In the genomic region with DNA sequence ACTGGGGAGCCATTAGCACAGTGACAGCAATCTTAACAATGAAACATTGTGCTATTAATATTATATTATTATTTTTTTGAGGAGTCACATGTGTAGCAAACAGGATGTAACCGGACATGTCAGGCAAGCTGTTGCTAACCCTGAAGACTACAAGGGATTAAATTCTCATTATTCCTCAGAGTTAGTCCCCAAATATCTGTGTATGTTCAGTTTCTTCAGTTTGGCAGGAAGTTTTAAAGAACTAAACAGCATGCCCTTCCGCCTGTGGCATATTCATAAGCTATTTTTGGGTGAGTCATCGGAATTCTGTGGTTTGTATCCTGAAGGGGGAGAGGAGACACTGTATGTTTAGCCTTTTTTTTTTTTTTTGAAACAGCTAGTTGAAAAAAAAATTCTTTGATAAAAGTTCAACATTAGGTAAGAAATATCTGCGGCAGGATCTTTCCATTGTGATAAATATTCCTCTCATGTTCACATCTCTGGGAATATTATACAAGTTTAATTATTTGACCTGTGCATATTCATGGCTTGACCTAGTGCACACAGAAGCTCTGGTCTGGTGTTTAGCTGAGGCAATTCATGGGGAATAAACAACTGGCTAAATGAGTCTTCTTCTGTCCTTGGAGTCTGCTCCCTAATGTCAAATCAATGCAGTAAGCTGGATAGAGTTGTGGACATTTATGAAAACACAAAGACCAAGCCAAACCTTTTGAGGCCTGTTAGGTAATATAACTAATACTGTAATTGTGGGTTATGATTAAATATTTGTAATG, we compare ENCODE assay signal across 13 cellular contexts.
DNase-seq lines count a peak whose midpoint lies in the region; FAIRE-seq lines count a peak whose summit lies in the region.
"Had no signal": no experiment of that assay in that cellular context is flagged by ENCODE, and none has a peak within 500 bp of the region (broad histone marks: within the 10 kb centered on the region; RNA-seq: fewer than 3 reads in every experiment).

No MANE protein-coding gene starts in this region.

- no peak for FAIRE-seq in HTR-8/SVneo (lab: Jason Lieb, UNC)
- FAIRE-seq: GM12892, H1 had no signal

- DNase-seq in HTR-8/SVneo (ENCODE audit: insufficient read length, low spot score): peak; percentile 54
- DNase-seq in astrocyte of the hippocampus (ENCODE audit: low read depth, low spot score): peak; percentile 94
- peak; percentile 92 for DNase-seq in kidney tubule cell (ENCODE audit: low spot score)
- DNase-seq in germinal center (ENCODE audit: low spot score): no peak
- no peak for DNase-seq in ecto neural progenitor cell (ENCODE audit: low spot score)
- DNase-seq in hypothalamus (lab: John Stamatoyannopoulos, UW): no peak
- DNase-seq in C1 segment of cervical spinal cord (lab: John Stamatoyannopoulos, UW): no peak
- DNase-seq: activated CD4-positive, alpha-beta T cell treated with anti-CD3 and anti-CD28 coated beads for 36 hours; activated naive CD8-positive, alpha-beta T cell treated with anti-CD3 and anti-CD28 coated beads, Interleukin-2, amount 10 ng/mL, durations not matched to agents 7 days and 5 days; NK-92 treated with Interleukin-12 subunit alpha and Interleukin-12 subunit beta, amount 100 ng/mL, for 24 hours had no signal

- H3K27me3 ChIP-seq in ACC112 (ENCODE audit: insufficient read depth, low read length): no peaks in the 10 kb centered on the region

- H3K36me3 ChIP-seq in ACC112 (ENCODE audit: insufficient read depth, low read length): no peaks in the 10 kb centered on the region

- H3K79me2 ChIP-seq in ACC112 (ENCODE audit: control insufficient read depth, insufficient read depth, low read length, unreplicated experiment): no peaks in the 10 kb centered on the region

- no peak overlapping the region for H2AFZ ChIP-seq in ACC112 (ENCODE audit: low read length, unreplicated experiment)

- H3K27ac ChIP-seq in ACC112 (ENCODE audit: low read depth, low read length): peak overlapping the region; percentile 88

- H3K4me3 ChIP-seq in ACC112 (ENCODE audit: low read depth, low read length): peak overlapping the region; percentile 36; the same call in 1 of the 2 replicates

- H3K4me1 ChIP-seq in ACC112 (ENCODE audit: control insufficient read depth, insufficient read depth, low read length, unreplicated experiment): peaks cover 68% of the 10 kb centered on the region

Comparison
In these comparisons a context has a peak if more than half of its experiments do, and no peak if none do; other contexts are left out.
1. DNase-seq: peak in HTR-8/SVneo (single experiment), astrocyte of the hippocampus (single experiment) and kidney tubule cell (single experiment); none in germinal center (single experiment), ecto neural progenitor cell (single experiment), hypothalamus (0 of 51) and C1 segment of cervical spinal cord (0 of 14).